24 cellular contexts compared by ENCODE assay signal in the genomic region with DNA sequence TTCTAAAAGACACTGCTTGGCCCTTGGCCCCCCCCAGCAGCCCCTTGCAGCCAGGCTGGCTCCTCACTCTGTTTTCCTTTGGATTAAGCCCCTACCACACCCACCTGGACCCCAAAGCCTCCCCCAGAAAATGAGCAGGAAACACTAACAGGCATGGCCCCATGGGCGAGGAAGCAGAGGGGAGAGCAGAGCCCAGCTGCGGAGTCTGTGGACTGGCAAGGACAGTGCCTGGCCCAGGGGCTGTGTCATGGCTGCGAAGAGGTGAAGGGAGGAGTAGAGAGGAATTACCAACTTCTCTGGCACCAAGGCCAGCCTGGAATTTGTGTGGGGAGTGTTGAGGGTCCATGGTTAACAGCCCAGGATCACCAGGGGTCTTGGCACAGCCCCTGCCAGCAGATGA.
"Had no signal": no experiment of that assay in that cellular context is flagged by ENCODE, and none has a peak within 500 bp of the region (broad histone marks: within the 10 kb centered on the region; RNA-seq: fewer than 3 reads in every experiment).

No MANE protein-coding gene starts in this region.

- DNase-seq: activated CD4-positive, alpha-beta memory T cell treated with anti-CD3 and anti-CD28 coated beads for 36 hours; activated CD4-positive, alpha-beta T cell treated with anti-CD3 and anti-CD28 coated beads, Interleukin-2, amount 10 ng/mL, durations not matched to agents 7 days and 5 days; activated CD4-positive, CD25-positive, alpha-beta regulatory T cell; activated CD8-positive, alpha-beta memory T cell treated with anti-CD3 and anti-CD28 coated beads for 24 hours; activated gamma-delta T cell treated with Interleukin-2 at 50 U/mL for 16 hours; activated naive CD4-positive, alpha-beta T cell treated with anti-CD3 and anti-CD28 coated beads, Interleukin-2, amount 10 ng/mL, durations not matched to agents 7 days and 5 days; activated naive CD8-positive, alpha-beta T cell treated with anti-CD3 and anti-CD28 coated beads for 36 hours; activated T-cell treated with anti-CD3 and anti-CD28 coated beads for 4 hours; activated T-cell treated with anti-CD3 and anti-CD28 coated beads, Interleukin-2, amount 50 U/mL, for 72 hours; MG63; MV-4-11; NCI-H1417 treated with DMSO at 0.1 percent for 48 hours; NCI-H1694; NCI-H2029; NCI-H2107; NCI-H2171 treated with DMSO at 0.1 percent for 48 hours; NCI-H226; NCI-H526; NCI-H82; Right ventricle myocardium superior; SJCRH30; SK-N-SH; T-helper 1 cell had no signal

- H3K27ac ChIP-seq: SJCRH30, VCaP had no signal

- H3K4me3 ChIP-seq: MG63, SJCRH30 had no signal

- H3K9me3 ChIP-seq: MG63, SJCRH30, SK-N-SH had no signal

- ATAC-seq: activated T-cell treated with anti-CD3 and anti-CD28 coated beads, Interleukin-2, amount 50 U/mL, for 72 hours had no signal

- H3K27me3 ChIP-seq: MG63, SJCRH30 had no signal

- H3K4me2 ChIP-seq: SK-N-SH had no signal

- H3K9ac ChIP-seq: SK-N-SH had no signal

- H3K4me1 ChIP-seq: SJCRH30 had no signal
